ENCODE assay signal across 35 cellular contexts in genomic region chr20:48348022-48348421, GRCh38.
"Had no signal": no experiment of that assay in that cellular context is flagged by ENCODE, and none has a peak within 500 bp of the region (broad histone marks: within the 10 kb centered on the region; RNA-seq: fewer than 3 reads in every experiment).

No MANE protein-coding gene starts in this region.

- H3K27ac ChIP-seq: ascending aorta, cardiac muscle cell, VCaP had no signal

- H3K4me3 Mint-ChIP-seq: activated B cell treated with CpG ODN at 0.5 μM for 24 hours; activated CD4-positive, alpha-beta memory T cell treated with anti-CD3 and anti-CD28 coated beads for 36 hours; activated CD4-positive, alpha-beta T cell treated with anti-CD3 and anti-CD28 coated beads, Interleukin-2, amount 10 ng/mL, durations not matched to agents 24 days and 14 days; activated CD8-positive, alpha-beta T cell treated with anti-CD3 and anti-CD28 coated beads for 36 hours; activated naive CD4-positive, alpha-beta T cell treated with anti-CD3 and anti-CD28 coated beads, Interleukin-2, amount 10 ng/mL, durations not matched to agents 7 days and 5 days; activated naive CD4-positive, alpha-beta T cell treated with anti-CD3 and anti-CD28 coated beads, Interleukin-2, amount 50 U/mL, for 24 hours; activated naive CD8-positive, alpha-beta T cell; activated naive CD8-positive, alpha-beta T cell treated with anti-CD3 and anti-CD28 coated beads, Interleukin-2, amount 10 ng/mL, durations not matched to agents 7 days and 5 days; activated naive CD8-positive, alpha-beta T cell treated with anti-CD3 and anti-CD28 coated beads, Interleukin-2, amount 50 U/mL, for 24 hours; activated T-cell treated with anti-CD3 and anti-CD28 coated beads, Interleukin-2, amount 50 U/mL, for 4 hours; activated T-cell treated with anti-CD3 and anti-CD28 coated beads, Interleukin-2, amount 50 U/mL, for 72 hours; activated T-helper 1 cell treated with anti-CD3 and anti-CD28 coated beads, Interleukin-12 subunit alpha, Interleukin-12 subunit beta, Interleukin-2, Interleukin-4 antibody, amounts not matched to agents 30 ng/mL and 10 ng/mL and 1 ng/mL, durations not matched to agents 14 hours and 24 hours and 36 hours; activated T-helper 17 cell treated with anti-CD3 and anti-CD28 coated beads, Interleukin-2, amount 50 U/mL, for 72 hours; brain; central memory CD8-positive, alpha-beta T cell; T-helper 17 cell had no signal

- H3K9me3 Mint-ChIP-seq: activated B cell treated with CpG ODN at 0.5 μM for 24 hours; activated CD4-positive, alpha-beta memory T cell treated with anti-CD3 and anti-CD28 coated beads for 36 hours; activated CD4-positive, alpha-beta T cell treated with anti-CD3 and anti-CD28 coated beads, Interleukin-2, amount 10 ng/mL, durations not matched to agents 24 days and 14 days; activated CD8-positive, alpha-beta T cell treated with anti-CD3 and anti-CD28 coated beads for 36 hours; activated naive CD4-positive, alpha-beta T cell treated with anti-CD3 and anti-CD28 coated beads, Interleukin-2, amount 10 ng/mL, durations not matched to agents 7 days and 5 days; activated naive CD4-positive, alpha-beta T cell treated with anti-CD3 and anti-CD28 coated beads, Interleukin-2, amount 50 U/mL, for 24 hours; activated naive CD8-positive, alpha-beta T cell treated with anti-CD3 and anti-CD28 coated beads, Interleukin-2, amount 10 ng/mL, durations not matched to agents 7 days and 5 days; activated naive CD8-positive, alpha-beta T cell treated with anti-CD3 and anti-CD28 coated beads, Interleukin-2, amount 50 U/mL, for 24 hours; activated T-cell treated with anti-CD3 and anti-CD28 coated beads, Interleukin-2, amount 50 U/mL, for 4 hours; activated T-helper 1 cell treated with anti-CD3 and anti-CD28 coated beads, Interleukin-12 subunit alpha, Interleukin-12 subunit beta, Interleukin-2, Interleukin-4 antibody, amounts not matched to agents 30 ng/mL and 10 ng/mL and 1 ng/mL, durations not matched to agents 14 hours and 24 hours and 36 hours; activated T-helper 17 cell treated with anti-CD3 and anti-CD28 coated beads, Interleukin-2, amount 50 U/mL, for 72 hours; central memory CD8-positive, alpha-beta T cell had no signal

- FAIRE-seq: bronchial epithelial cell, TTC549 had no signal

- H3K27me3 ChIP-seq: ascending aorta, cardiac muscle cell had no signal

- H3K4me1 Mint-ChIP-seq: activated B cell treated with CpG ODN at 0.5 μM for 24 hours; activated CD4-positive, alpha-beta T cell treated with anti-CD3 and anti-CD28 coated beads, Interleukin-2, amount 10 ng/mL, durations not matched to agents 24 days and 14 days; activated naive CD4-positive, alpha-beta T cell treated with anti-CD3 and anti-CD28 coated beads, Interleukin-2, amount 10 ng/mL, durations not matched to agents 7 days and 5 days; activated naive CD4-positive, alpha-beta T cell treated with anti-CD3 and anti-CD28 coated beads, Interleukin-2, amount 50 U/mL, for 24 hours; activated naive CD8-positive, alpha-beta T cell treated with anti-CD3 and anti-CD28 coated beads, Interleukin-2, amount 10 ng/mL, durations not matched to agents 7 days and 5 days; activated naive CD8-positive, alpha-beta T cell treated with anti-CD3 and anti-CD28 coated beads, Interleukin-2, amount 50 U/mL, for 24 hours; activated T-helper 17 cell treated with anti-CD3 and anti-CD28 coated beads, Interleukin-2, amount 50 U/mL, for 72 hours; central memory CD8-positive, alpha-beta T cell; T-helper 17 cell had no signal

- H3K9me3 ChIP-seq: ascending aorta had no signal

- H3K36me3 Mint-ChIP-seq: activated CD4-positive, alpha-beta memory T cell treated with anti-CD3 and anti-CD28 coated beads for 36 hours; activated naive CD4-positive, alpha-beta T cell treated with anti-CD3 and anti-CD28 coated beads, Interleukin-2, amount 10 ng/mL, durations not matched to agents 7 days and 5 days; activated naive CD4-positive, alpha-beta T cell treated with anti-CD3 and anti-CD28 coated beads, Interleukin-2, amount 50 U/mL, for 24 hours; activated naive CD8-positive, alpha-beta T cell; activated naive CD8-positive, alpha-beta T cell treated with anti-CD3 and anti-CD28 coated beads, Interleukin-2, amount 10 ng/mL, durations not matched to agents 7 days and 5 days; brain had no signal

- DNase-seq: activated B cell treated with CpG ODN at 0.5 μM for 24 hours; activated CD4-positive, alpha-beta memory T cell treated with anti-CD3 and anti-CD28 coated beads for 36 hours; activated CD4-positive, alpha-beta T cell treated with anti-CD3 and anti-CD28 coated beads for 4 hours; activated CD4-positive, alpha-beta T cell treated with anti-CD3 and anti-CD28 coated beads, Interleukin-2, amount 10 ng/mL, durations not matched to agents 24 days and 14 days; activated CD4-positive, alpha-beta T cell treated with anti-CD3 and anti-CD28 coated beads, Interleukin-2, amount 50 U/mL, for 1 hour; activated CD4-positive, alpha-beta T cell treated with anti-CD3 and anti-CD28 coated beads, Interleukin-2, amount 50 U/mL, for 4 hours; activated CD4-positive, CD25-positive, alpha-beta regulatory T cell treated with anti-CD3 and anti-CD28 coated beads, Interleukin-2, amount 50 U/mL, for 72 hours; activated CD8-positive, alpha-beta memory T cell treated with anti-CD3 and anti-CD28 coated beads, Interleukin-2, amount 50 U/mL, for 4 hours; activated CD8-positive, alpha-beta T cell treated with anti-CD3 and anti-CD28 coated beads for 36 hours; activated effector memory CD4-positive, alpha-beta T cell treated with anti-CD3 and anti-CD28 coated beads, Interleukin-2, amount 50 U/mL, for 16 hours; activated naive CD4-positive, alpha-beta T cell treated with anti-CD3 and anti-CD28 coated beads, Interleukin-2, amount 10 ng/mL, durations not matched to agents 7 days and 5 days; activated naive CD4-positive, alpha-beta T cell treated with Interleukin-2 at 50 U/mL for 16 hours; activated naive CD8-positive, alpha-beta T cell treated with anti-CD3 and anti-CD28 coated beads, Interleukin-2, amount 10 ng/mL, durations not matched to agents 7 days and 5 days; activated naive CD8-positive, alpha-beta T cell treated with anti-CD3 and anti-CD28 coated beads, Interleukin-2, amount 50 U/mL, for 24 hours; activated T-cell treated with anti-CD3 and anti-CD28 coated beads for 4 hours; activated T-cell treated with anti-CD3 and anti-CD28 coated beads, Interleukin-2, amount 50 U/mL, for 1 hour; activated T-cell treated with anti-CD3 and anti-CD28 coated beads, Interleukin-2, amount 50 U/mL, for 4 hours; activated T-cell treated with anti-CD3 and anti-CD28 coated beads, Interleukin-2, amount 50 U/mL, for 72 hours; amygdala; anterior cingulate cortex; caudate nucleus; cerebellar nuclear complex; T-helper 17 cell; T-helper 9 cell had no signal

- H3K4me3 ChIP-seq: ascending aorta, cardiac muscle cell had no signal

- H3K36me3 ChIP-seq: ascending aorta, cardiac muscle cell had no signal

- ATAC-seq: activated CD8-positive, alpha-beta T cell treated with anti-CD3 and anti-CD28 coated beads for 36 hours; activated naive CD8-positive, alpha-beta T cell treated with anti-CD3 and anti-CD28 coated beads, Interleukin-2, amount 50 U/mL, for 24 hours; activated T-cell treated with anti-CD3 and anti-CD28 coated beads, Interleukin-2, amount 50 U/mL, for 4 hours; activated T-cell treated with anti-CD3 and anti-CD28 coated beads, Interleukin-2, amount 50 U/mL, for 72 hours; activated T-helper 17 cell treated with anti-CD3 and anti-CD28 coated beads, Interleukin-2, amount 50 U/mL, for 72 hours; T-helper 17 cell had no signal

- H3K27ac Mint-ChIP-seq: activated B cell treated with CpG ODN at 0.5 μM for 24 hours; activated CD4-positive, alpha-beta memory T cell treated with anti-CD3 and anti-CD28 coated beads for 36 hours; activated CD4-positive, alpha-beta T cell treated with anti-CD3 and anti-CD28 coated beads, Interleukin-2, amount 10 ng/mL, durations not matched to agents 24 days and 14 days; activated CD8-positive, alpha-beta T cell treated with anti-CD3 and anti-CD28 coated beads for 36 hours; activated naive CD4-positive, alpha-beta T cell treated with anti-CD3 and anti-CD28 coated beads, Interleukin-2, amount 10 ng/mL, durations not matched to agents 7 days and 5 days; activated naive CD4-positive, alpha-beta T cell treated with anti-CD3 and anti-CD28 coated beads, Interleukin-2, amount 50 U/mL, for 24 hours; activated naive CD8-positive, alpha-beta T cell; activated naive CD8-positive, alpha-beta T cell treated with anti-CD3 and anti-CD28 coated beads, Interleukin-2, amount 10 ng/mL, durations not matched to agents 7 days and 5 days; activated naive CD8-positive, alpha-beta T cell treated with anti-CD3 and anti-CD28 coated beads, Interleukin-2, amount 50 U/mL, for 24 hours; activated T-cell treated with anti-CD3 and anti-CD28 coated beads, Interleukin-2, amount 50 U/mL, for 72 hours; activated T-helper 1 cell treated with anti-CD3 and anti-CD28 coated beads, Interleukin-12 subunit alpha, Interleukin-12 subunit beta, Interleukin-2, Interleukin-4 antibody, amounts not matched to agents 30 ng/mL and 10 ng/mL and 1 ng/mL, durations not matched to agents 14 hours and 24 hours and 36 hours; activated T-helper 17 cell treated with anti-CD3 and anti-CD28 coated beads, Interleukin-2, amount 50 U/mL, for 72 hours; T-helper 17 cell had no signal

- H3K4me1 ChIP-seq: ascending aorta had no signal
